In genomic region chr5:38370341-38371100, GRCh38 we compare ENCODE assay signal across 15 cellular contexts.
A peak's percentile ranks its signal among the peaks of the same experiment; 100 is the strongest.
DNase-seq lines count a peak whose midpoint lies in the region; ATAC-seq and TF ChIP-seq lines count a peak whose summit lies in the region.
"Had no signal": no experiment of that assay in that cellular context is flagged by ENCODE, and none has a peak within 500 bp of the region (broad histone marks: within the 10 kb centered on the region; RNA-seq: fewer than 3 reads in every experiment).

No MANE protein-coding gene starts in this region.

- peak overlapping the region; percentile 74 for H3K27ac Mint-ChIP-seq in mesothelial cell of epicardium
- no peak overlapping the region for H3K27ac Mint-ChIP-seq in activated naive CD4-positive, alpha-beta T cell treated with anti-CD3 and anti-CD28 coated beads, Interleukin-2, amount 50 U/mL, for 72 hours
- H3K27ac Mint-ChIP-seq: IgD-negative memory B cell had no signal

- peak overlapping the region; percentile 1 to 33 for H3K27ac ChIP-seq in uterus

- no peaks in the 10 kb centered on the region for H3K27me3 Mint-ChIP-seq in mesothelial cell of epicardium (ENCODE audit: low read depth)

- DNase-seq in brain pericyte (ENCODE audit: low read depth, low spot score) (peak; percentile 32), fibroblast of peridontal ligament (ENCODE audit: extremely low read depth) (peak; percentile 20), mesothelial cell of epicardium (ENCODE audit: low spot score in 2 of 2, unreplicated experiment in 2 of 2) (no peak), uterus (no peak), activated gamma-delta T cell treated with Interleukin-2 at 50 U/mL for 16 hours (no peak)
- no peak for DNase-seq in activated naive CD4-positive, alpha-beta T cell treated with anti-CD3 and anti-CD28 coated beads, Interleukin-2, amount 50 U/mL, for 72 hours (ENCODE audit: low spot score in 2 of 2)
- DNase-seq: Caco-2; DMS153; Kasumi-1; NCI-H1105 treated with DMSO at 0.1 percent for 48 hours; NCI-H187 treated with DMSO at 0.1 percent for 48 hours; NCI-H345; NK-92 treated with Interleukin-12 subunit alpha and Interleukin-12 subunit beta, amount 100 ng/mL, for 24 hours had no signal

- no peak for TF ChIP-seq POLR2A in uterus (IDR thresholded peaks at IDR 0.05)
- no peak for TF ChIP-seq POLR2A in GM18505 (IDR thresholded peaks at IDR 0.05; ENCODE audit: borderline replicate concordance, extremely low read depth, insufficient read depth, insufficient read length)

- H3K4me1 ChIP-seq in uterus, result no peaks in the 10 kb centered on the region
- H3K4me1 ChIP-seq: Caco-2 had no signal

- ATAC-seq in GM18505 (IDR thresholded peaks at IDR 0.05; ENCODE audit: unreplicated experiment), result no peak
- no peak for ATAC-seq in activated naive CD4-positive, alpha-beta T cell treated with anti-CD3 and anti-CD28 coated beads, Interleukin-2, amount 50 U/mL, for 72 hours

- H3K36me3 Mint-ChIP-seq in mesothelial cell of epicardium, result no peaks in the 10 kb centered on the region
- H3K36me3 Mint-ChIP-seq in activated naive CD4-positive, alpha-beta T cell treated with anti-CD3 and anti-CD28 coated beads, Interleukin-2, amount 50 U/mL, for 72 hours, result no peaks in the 10 kb centered on the region
- H3K36me3 Mint-ChIP-seq: IgD-negative memory B cell had no signal

- no peak overlapping the region for H3K4me3 Mint-ChIP-seq in mesothelial cell of epicardium
- H3K4me3 Mint-ChIP-seq: IgD-negative memory B cell had no signal

- H3K27me3 ChIP-seq in uterus, result no peaks in the 10 kb centered on the region

- H3K36me3 ChIP-seq in uterus, result no peaks in the 10 kb centered on the region

- no peaks in the 10 kb centered on the region for H3K9me3 ChIP-seq in uterus
- H3K9me3 ChIP-seq: Caco-2 had no signal

- intact Hi-C loops in uterus (cut with DNase I; ENCODE audit: low total_unique reads), result no loop called here

- no peak overlapping the region for H3K4me3 ChIP-seq in uterus

- peaks cover 17% of the 10 kb centered on the region for H3K4me1 Mint-ChIP-seq in mesothelial cell of epicardium
- H3K4me1 Mint-ChIP-seq: IgD-negative memory B cell had no signal

- no peak for TF ChIP-seq CTCF in mesothelial cell of epicardium (IDR thresholded peaks at IDR 0.05; ENCODE audit: unreplicated experiment)
- no peak for TF ChIP-seq CTCF in uterus (IDR thresholded peaks at IDR 0.05)

- no peaks in the 10 kb centered on the region for H3K9me3 Mint-ChIP-seq in mesothelial cell of epicardium
- H3K9me3 Mint-ChIP-seq in activated naive CD4-positive, alpha-beta T cell treated with anti-CD3 and anti-CD28 coated beads, Interleukin-2, amount 50 U/mL, for 72 hours, result no peaks in the 10 kb centered on the region

Comparison
In these comparisons a context has a peak if more than half of its experiments do, and no peak if none do; other contexts are left out.
1. DNase-seq: peak in brain pericyte (single experiment) and fibroblast of peridontal ligament (single experiment); none in mesothelial cell of epicardium (0 of 2), uterus (0 of 2), activated gamma-delta T cell treated with Interleukin-2 at 50 U/mL for 16 hours (single experiment) and activated naive CD4-positive, alpha-beta T cell treated with anti-CD3 and anti-CD28 coated beads, Interleukin-2, amount 50 U/mL, for 72 hours (0 of 2).